Comparison of ENCODE assay signal across 8 cellular contexts in the genomic region with DNA sequence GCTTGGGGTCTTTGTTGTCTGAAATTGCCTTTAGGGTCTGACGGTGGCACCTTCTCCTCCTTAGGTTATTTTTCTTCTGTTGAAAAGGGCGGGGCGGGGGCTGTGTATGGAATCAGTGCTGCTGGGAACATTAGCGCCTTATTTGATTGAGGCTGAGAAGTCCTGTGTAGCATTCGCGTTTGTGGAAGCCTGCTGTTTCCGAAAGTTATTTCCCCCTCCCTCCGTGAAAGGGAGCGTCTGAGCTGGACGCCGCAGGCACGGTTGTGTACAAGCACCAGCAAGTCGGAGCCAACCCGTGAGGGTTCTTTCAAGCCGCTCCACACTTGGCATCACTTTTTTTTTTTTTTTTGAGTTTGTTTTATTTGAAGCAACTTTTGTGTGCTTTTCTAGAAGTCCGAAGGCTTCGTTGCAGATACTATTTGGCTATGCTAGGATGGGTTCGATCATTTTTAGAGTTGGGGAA. TPM values are rescaled to one million over a fixed set of nuclear protein-coding genes. Genes with fewer than 3 reads are reported as not detected.
DNase-seq lines count a peak whose midpoint lies in the region; ATAC-seq and TF ChIP-seq lines count a peak whose summit lies in the region.

No MANE protein-coding gene starts in this region.

- no peak for TF ChIP-seq CTCF in HEK293 (tag by site-specific recombination; IDR thresholded peaks at IDR 0.05)
- no peak for TF ChIP-seq CTCF in lung (IDR thresholded peaks at IDR 0.05; ENCODE audit: control extremely low read depth, extremely low read depth)

- no peaks in the 10 kb centered on the region for H3K9me3 ChIP-seq in HEK293 (ENCODE audit: control insufficient read depth, insufficient read depth, low read depth, low read length)
- H3K9me3 ChIP-seq in lung (ENCODE audit: control insufficient read depth in 2 of 2, insufficient read depth in 1 of 2, low read length in 1 of 2), result no peaks in the 10 kb centered on the region

- WGBS in lung, 2 donors, result 1% methylated on average over 18 of the region's 18 CpGs

- DNase-seq in Daoy (ENCODE audit: low read depth) (peak; percentile 78), NCI-H2171 (lab: John Stamatoyannopoulos, UW) (peak; percentile 44), dermis blood vessel endothelial cell (peak; percentile 84), lung (ENCODE audit: low spot score) (peak; percentile 39), OCI-M1 (lab: John Stamatoyannopoulos, UW) (no peak)
- peak; percentile 57 for DNase-seq in activated CD4-positive, alpha-beta T cell treated with anti-CD3 and anti-CD28 coated beads, Interleukin-2, amount 50 U/mL, for 1 hour
- DNase-seq in stimulated activated CD8-positive, alpha-beta memory T cell treated with anti-CD3 and anti-CD28 coated beads, Interleukin-4, amount 100 ng/mL, for 1 hour (ENCODE audit: low read depth in 2 of 2, low spot score in 1 of 2), result peak; percentile 11 to 33

- H3K36me3 ChIP-seq in HEK293 (ENCODE audit: control insufficient read depth in 2 of 2, insufficient read depth in 1 of 2, low read length in 2 of 2), result no peaks in the 10 kb centered on the region
- no peaks in the 10 kb centered on the region for H3K36me3 ChIP-seq in lung (ENCODE audit: control insufficient read depth in 2 of 2, insufficient read depth in 2 of 2, low read length in 2 of 2)

- H3K4me3 ChIP-seq in HEK293 (ENCODE audit: low read depth, low read length) (peak overlapping the region; percentile 53), lung (peak overlapping the region; percentile 74)

- H3K27me3 ChIP-seq in lung (ENCODE audit: control insufficient read depth, insufficient read depth), result no peaks in the 10 kb centered on the region

- POLR2A ChIA-PET in HEK293 (lab: Yijun Ruan, JAX), result interaction anchor here (0.7 to 1.2 kb wide), 3 partner anchors 10 to 375 kb away, joined by 4 to 5 read pairs (median 4); no protein-coding TSS in a partner anchor

- H3K4me1 ChIP-seq in HEK293 (ENCODE audit: control insufficient read depth, insufficient read depth, low read length), result peaks cover 15% of the 10 kb centered on the region
- H3K4me1 ChIP-seq in lung (ENCODE audit: control insufficient read depth in 2 of 2, insufficient read depth in 2 of 2, low read length in 2 of 2), result peaks cover 4 to 13% of the 10 kb centered on the region in 2 donors

- no peak for ATAC-seq in lung (ENCODE audit: insufficient read depth, low FRiP score)

- H3K27ac ChIP-seq in HEK293 (ENCODE audit: extremely low read depth, low read depth, low read length) (peak overlapping the region; percentile 90), lung (ENCODE audit: low read depth in 1 of 2, low read length in 1 of 2) (peak overlapping the region; percentile 92 to 94)

- CTCF ChIA-PET in HEK293 (lab: Yijun Ruan, JAX), result interaction anchor here (0.7 kb wide), 2 partner anchors 10 to 583 kb away, joined by 3 read pairs; no protein-coding TSS in a partner anchor

TF ChIP-seq in HEK293, 187 proteins besides CTCF, POLR2A, EP300 and RAD21 (continues in another document):
- TF ChIP-seq TRIM28 (IDR thresholded peaks at IDR 0.05; ENCODE audit: borderline replicate concordance, low read length), result no peak
- TF ChIP-seq HOXD13 (CRISPR knock-in tag; IDR thresholded peaks at IDR 0.05; ENCODE audit: borderline replicate concordance), result no peak
- TF ChIP-seq, protein P1, sequence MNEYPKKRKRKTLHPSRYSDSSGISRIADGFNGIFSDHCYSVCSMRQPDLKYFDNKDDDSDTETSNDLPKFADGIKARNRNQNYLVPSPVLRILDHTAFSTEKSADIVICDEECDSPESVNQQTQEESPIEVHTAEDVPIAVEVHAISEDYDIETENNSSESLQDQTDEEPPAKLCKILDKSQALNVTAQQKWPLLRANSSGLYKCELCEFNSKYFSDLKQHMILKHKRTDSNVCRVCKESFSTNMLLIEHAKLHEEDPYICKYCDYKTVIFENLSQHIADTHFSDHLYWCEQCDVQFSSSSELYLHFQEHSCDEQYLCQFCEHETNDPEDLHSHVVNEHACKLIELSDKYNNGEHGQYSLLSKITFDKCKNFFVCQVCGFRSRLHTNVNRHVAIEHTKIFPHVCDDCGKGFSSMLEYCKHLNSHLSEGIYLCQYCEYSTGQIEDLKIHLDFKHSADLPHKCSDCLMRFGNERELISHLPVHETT (tag by site-specific recombination; IDR thresholded peaks at IDR 0.05), result peak; percentile 24; the same call in 1 of the 2 replicates
- TF ChIP-seq, protein P2, sequence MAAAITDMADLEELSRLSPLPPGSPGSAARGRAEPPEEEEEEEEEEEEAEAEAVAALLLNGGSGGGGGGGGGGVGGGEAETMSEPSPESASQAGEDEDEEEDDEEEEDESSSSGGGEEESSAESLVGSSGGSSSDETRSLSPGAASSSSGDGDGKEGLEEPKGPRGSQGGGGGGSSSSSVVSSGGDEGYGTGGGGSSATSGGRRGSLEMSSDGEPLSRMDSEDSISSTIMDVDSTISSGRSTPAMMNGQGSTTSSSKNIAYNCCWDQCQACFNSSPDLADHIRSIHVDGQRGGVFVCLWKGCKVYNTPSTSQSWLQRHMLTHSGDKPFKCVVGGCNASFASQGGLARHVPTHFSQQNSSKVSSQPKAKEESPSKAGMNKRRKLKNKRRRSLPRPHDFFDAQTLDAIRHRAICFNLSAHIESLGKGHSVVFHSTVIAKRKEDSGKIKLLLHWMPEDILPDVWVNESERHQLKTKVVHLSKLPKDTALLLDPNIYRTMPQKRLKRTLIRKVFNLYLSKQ (tag by site-specific recombination; IDR thresholded peaks at IDR 0.05; ENCODE audit: borderline replicate concordance), result no peak
- TF ChIP-seq ZNF433 (tag by site-specific recombination; IDR thresholded peaks at IDR 0.05; ENCODE audit: low read depth), result no peak
- TF ChIP-seq ZNF600 (tag by site-specific recombination; IDR thresholded peaks at IDR 0.05), result peak; percentile 87
- no peak for TF ChIP-seq ZNF394 (tag by site-specific recombination; IDR thresholded peaks at IDR 0.05; ENCODE audit: borderline replicate concordance)
- TF ChIP-seq ZFP37 (tag by site-specific recombination; IDR thresholded peaks at IDR 0.05), result no peak
- peak; percentile 40; the same call in 1 of the 2 replicates for TF ChIP-seq ZNF2 (tag by site-specific recombination; IDR thresholded peaks at IDR 0.05)
- TF ChIP-seq, protein P3, sequence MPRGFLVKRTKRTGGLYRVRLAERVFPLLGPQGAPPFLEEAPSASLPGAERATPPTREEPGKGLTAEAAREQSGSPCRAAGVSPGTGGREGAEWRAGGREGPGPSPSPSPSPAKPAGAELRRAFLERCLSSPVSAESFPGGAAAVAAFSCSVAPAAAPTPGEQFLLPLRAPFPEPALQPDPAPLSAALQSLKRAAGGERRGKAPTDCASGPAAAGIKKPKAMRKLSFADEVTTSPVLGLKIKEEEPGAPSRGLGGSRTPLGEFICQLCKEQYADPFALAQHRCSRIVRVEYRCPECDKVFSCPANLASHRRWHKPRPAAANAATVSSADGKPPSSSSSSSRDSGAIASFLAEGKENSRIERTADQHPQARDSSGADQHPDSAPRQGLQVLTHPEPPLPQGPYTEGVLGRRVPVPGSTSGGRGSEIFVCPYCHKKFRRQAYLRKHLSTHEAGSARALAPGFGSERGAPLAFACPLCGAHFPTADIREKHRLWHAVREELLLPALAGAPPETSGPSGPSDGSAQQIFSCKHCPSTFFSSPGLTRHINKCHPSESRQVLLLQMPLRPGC (tag by site-specific recombination; IDR thresholded peaks at IDR 0.05), result no peak
- peak; percentile 68 for TF ChIP-seq ZBTB20 (tag by site-specific recombination; IDR thresholded peaks at IDR 0.05)
- TF ChIP-seq ZNF302 (tag by site-specific recombination; IDR thresholded peaks at IDR 0.05; ENCODE audit: low read depth), result no peak
- TF ChIP-seq ZNF292 (tag by site-specific recombination; IDR thresholded peaks at IDR 0.05; ENCODE audit: borderline replicate concordance, low read depth), result no peak
- TF ChIP-seq, protein P4, sequence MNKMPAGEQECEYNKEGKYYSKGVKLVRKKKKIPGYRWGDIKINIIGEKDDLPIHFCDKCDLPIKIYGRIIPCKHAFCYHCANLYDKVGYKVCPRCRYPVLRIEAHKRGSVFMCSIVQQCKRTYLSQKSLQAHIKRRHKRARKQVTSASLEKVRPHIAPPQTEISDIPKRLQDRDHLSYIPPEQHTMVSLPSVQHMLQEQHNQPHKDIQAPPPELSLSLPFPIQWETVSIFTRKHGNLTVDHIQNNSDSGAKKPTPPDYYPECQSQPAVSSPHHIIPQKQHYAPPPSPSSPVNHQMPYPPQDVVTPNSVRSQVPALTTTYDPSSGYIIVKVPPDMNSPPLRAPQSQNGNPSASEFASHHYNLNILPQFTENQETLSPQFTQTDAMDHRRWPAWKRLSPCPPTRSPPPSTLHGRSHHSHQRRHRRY (tag by site-specific recombination; IDR thresholded peaks at IDR 0.05), result no peak
- TF ChIP-seq ZBTB8A (tag by site-specific recombination; IDR thresholded peaks at IDR 0.05), result peak; percentile 47
- TF ChIP-seq, protein P5, sequence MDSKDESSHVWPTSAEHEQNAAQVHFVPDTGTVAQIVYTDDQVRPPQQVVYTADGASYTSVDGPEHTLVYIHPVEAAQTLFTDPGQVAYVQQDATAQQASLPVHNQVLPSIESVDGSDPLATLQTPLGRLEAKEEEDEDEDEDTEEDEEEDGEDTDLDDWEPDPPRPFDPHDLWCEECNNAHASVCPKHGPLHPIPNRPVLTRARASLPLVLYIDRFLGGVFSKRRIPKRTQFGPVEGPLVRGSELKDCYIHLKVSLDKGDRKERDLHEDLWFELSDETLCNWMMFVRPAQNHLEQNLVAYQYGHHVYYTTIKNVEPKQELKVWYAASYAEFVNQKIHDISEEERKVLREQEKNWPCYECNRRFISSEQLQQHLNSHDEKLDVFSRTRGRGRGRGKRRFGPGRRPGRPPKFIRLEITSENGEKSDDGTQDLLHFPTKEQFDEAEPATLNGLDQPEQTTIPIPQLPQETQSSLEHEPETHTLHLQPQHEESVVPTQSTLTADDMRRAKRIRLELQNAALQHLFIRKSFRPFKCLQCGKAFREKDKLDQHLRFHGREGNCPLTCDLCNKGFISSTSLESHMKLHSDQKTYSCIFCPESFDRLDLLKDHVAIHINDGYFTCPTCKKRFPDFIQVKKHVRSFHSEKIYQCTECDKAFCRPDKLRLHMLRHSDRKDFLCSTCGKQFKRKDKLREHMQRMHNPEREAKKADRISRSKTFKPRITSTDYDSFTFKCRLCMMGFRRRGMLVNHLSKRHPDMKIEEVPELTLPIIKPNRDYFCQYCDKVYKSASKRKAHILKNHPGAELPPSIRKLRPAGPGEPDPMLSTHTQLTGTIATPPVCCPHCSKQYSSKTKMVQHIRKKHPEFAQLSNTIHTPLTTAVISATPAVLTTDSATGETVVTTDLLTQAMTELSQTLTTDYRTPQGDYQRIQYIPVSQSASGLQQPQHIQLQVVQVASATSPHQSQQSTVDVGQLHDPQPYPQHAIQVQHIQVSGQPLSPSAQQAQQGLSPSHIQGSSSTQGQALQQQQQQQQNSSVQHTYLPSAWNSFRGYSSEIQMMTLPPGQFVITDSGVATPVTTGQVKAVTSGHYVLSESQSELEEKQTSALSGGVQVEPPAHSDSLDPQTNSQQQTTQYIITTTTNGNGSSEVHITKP (tag by site-specific recombination; IDR thresholded peaks at IDR 0.05), result peak; percentile 77

RNA-seq across cellular contexts. Expression of a gene that starts 1.1 kb away (rescaled TPM):
- 24.1 and 30.2 TPM in 2 replicates for total RNA-seq in Daoy (2014; rRNA removed; shearing (Covaris generic))
- total RNA-seq in dermis blood vessel endothelial cell, result 93.6 and 96.3 TPM in 2 replicates
- total RNA-seq in lung, result 100 to 1,000 TPM in 1 of 2 donors, 10 to 100 TPM in 1; 91.4 to 208 TPM
- polyA plus RNA-seq in lung, result 10 to 100 TPM; 26.9 to 44.3 TPM
